In genomic region chr4:3285558-3286334, GRCh38 we compare ENCODE assay signal across 9 cellular contexts. TPM values are rescaled to one million over a fixed set of nuclear protein-coding genes. Genes with fewer than 3 reads are reported as not detected.
DNase-seq lines count a peak whose midpoint lies in the region; ATAC-seq and TF ChIP-seq lines count a peak whose summit lies in the region.
"Had no signal": no experiment of that assay in that cellular context is flagged by ENCODE, and none has a peak within 500 bp of the region (broad histone marks: within the 10 kb centered on the region; RNA-seq: fewer than 3 reads in every experiment).

No MANE protein-coding gene starts in this region.

- DNase-seq in Right ventricle myocardium superior, result peak; percentile 50
- no peak for DNase-seq in right atrium auricular region (ENCODE audit: low spot score)
- DNase-seq in astrocyte of the cerebellum (ENCODE audit: low read depth), result peak; percentile 70
- peak; percentile 85 for DNase-seq in spleen
- DNase-seq in NCI-H446 treated with DMSO at 0.1 percent for 48 hours (lab: John Stamatoyannopoulos, UW), result no peak
- DNase-seq in NCI-H146 treated with DMSO at 0.1 percent for 48 hours (lab: John Stamatoyannopoulos, UW; ENCODE audit: unreplicated experiment), result no peak

- H3K36me3 ChIP-seq in right atrium auricular region, result no peaks in the 10 kb centered on the region
- H3K36me3 ChIP-seq in spleen, result no peaks in the 10 kb centered on the region

- in situ Hi-C loops in astrocyte of the cerebellum (cut with HindIII; ENCODE audit: low sequenced_read_pairs), result no loop called here

- H3K4me3 ChIP-seq in right atrium auricular region, result no peak overlapping the region
- no peak overlapping the region for H3K4me3 ChIP-seq in astrocyte of the cerebellum (ENCODE audit: low read depth, low read length)
- H3K4me3 ChIP-seq in spleen, result peak overlapping the region in 1 of 8 donors; percentile 33

- intact Hi-C loops in Right ventricle myocardium superior (cut with DNase I), result no loop called here
- intact Hi-C loops in spleen (cut with DNase I; ENCODE audit: low total_unique reads), result loop anchor here (10.0 kb wide), 1 partner anchor 81 kb away; no protein-coding TSS in a partner anchor

- H3K4me1 ChIP-seq in right atrium auricular region (peaks cover 0 to 16% of the 10 kb centered on the region in 2 donors), spleen (peaks cover 9 to 33% (median 21%) of the 10 kb centered on the region in 6 donors)
- H3K4me1 ChIP-seq: foreskin keratinocyte had no signal

- whole genome bisulfite sequencing in spleen, 5 donors, result 38 to 51% (median 44%) methylated on average over 21 to 38 of the region's 38 CpGs

- TF ChIP-seq CTCF in right atrium auricular region (IDR thresholded peaks at IDR 0.05) (no peak), astrocyte of the cerebellum (IDR thresholded peaks at IDR 0.05; ENCODE audit: low read depth, low read length, missing control alignments) (no peak), spleen (IDR thresholded peaks at IDR 0.05 in 8 of 11, conservative IDR thresholded peaks at IDR 0.05 in 3 of 11) (no peak)

- H3K27ac ChIP-seq in right atrium auricular region (no peak overlapping the region), spleen (no peak overlapping the region)
- H3K27ac ChIP-seq: foreskin keratinocyte had no signal

- H3K9me3 ChIP-seq in right atrium auricular region, result no peaks in the 10 kb centered on the region
- H3K9me3 ChIP-seq in spleen, result peaks cover 0 to 8% (median 0%) of the 10 kb centered on the region in 8 donors

- TF ChIP-seq POLR2A in spleen (IDR thresholded peaks at IDR 0.05), result no peak

- H3K27me3 ChIP-seq in right atrium auricular region (no peaks in the 10 kb centered on the region), spleen (replicated peaks in 1 of 7) (peaks cover 0 to 61% (median 0%) of the 10 kb centered on the region in 7 donors)

- ATAC-seq in Right ventricle myocardium superior (ENCODE audit: poor library complexity), result peak; percentile 20
- ATAC-seq in HG03175 (IDR thresholded peaks at IDR 0.05; ENCODE audit: unreplicated experiment), result peak; percentile 88
- ATAC-seq in HG03442 (IDR thresholded peaks at IDR 0.05; ENCODE audit: unreplicated experiment), result no peak
- ATAC-seq: foreskin keratinocyte had no signal

RNA-seq across cellular contexts. Expression of gene RGS12, which starts 7.1 kb away (rescaled TPM):
- total RNA-seq in Right ventricle myocardium superior (15.8 TPM), right atrium auricular region (1 to 10 TPM; 7.0 to 9.9 TPM), spleen (10 to 100 TPM; 12.0 to 36.2 (median 18.8) TPM)
- polyA plus RNA-seq in spleen, result 10 to 100 TPM in 2 of 3 donors, 1 to 10 TPM in 1; 7.5 to 26.5 (median 23.1) TPM

RNA-seq across cellular contexts. Expression of gene MSANTD1, which starts 36.8 kb away (rescaled TPM):
- 0.54 TPM for total RNA-seq in Right ventricle myocardium superior
- not detected for total RNA-seq in right atrium auricular region
- 1 to 10 TPM; 1.4 to 2.8 (median 2.2) TPM for total RNA-seq in spleen
- polyA plus RNA-seq in spleen, result 1 to 10 TPM in 1 of 3 donors, under 1 TPM in 2; 0.41 to 1.0 (median 0.90) TPM

Comparison
In these comparisons a context has a peak if more than half of its experiments do, and no peak if none do; other contexts are left out.
1. DNase-seq: peak in Right ventricle myocardium superior (single experiment), astrocyte of the cerebellum (single experiment) and spleen (single experiment); none in right atrium auricular region (single experiment), NCI-H446 treated with DMSO at 0.1 percent for 48 hours (single experiment) and NCI-H146 treated with DMSO at 0.1 percent for 48 hours (single experiment).